In the genomic region with DNA sequence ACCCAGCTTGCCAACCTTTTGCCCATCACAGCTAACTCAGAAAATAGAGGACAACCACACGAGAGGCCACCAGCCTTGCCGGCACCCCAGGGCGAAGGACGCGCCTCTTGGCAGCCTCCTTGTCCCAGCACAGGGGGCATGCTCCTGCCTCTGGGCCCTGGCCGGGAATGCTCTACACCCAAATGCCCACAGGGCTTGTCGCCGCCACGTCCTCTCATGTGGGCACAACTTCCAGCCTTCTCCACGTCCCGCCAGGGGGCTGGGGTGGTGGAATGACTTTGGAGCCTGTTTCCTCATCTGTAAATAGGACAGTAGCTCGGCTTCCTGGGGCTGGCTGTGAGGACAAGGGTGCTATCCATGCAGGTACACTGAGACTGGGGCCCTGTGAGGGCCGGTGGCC, we compare ENCODE assay signal across 19 cellular contexts.
DNase-seq lines count a peak whose midpoint lies in the region; ATAC-seq, FAIRE-seq and TF ChIP-seq lines count a peak whose summit lies in the region.
"Had no signal": no experiment of that assay in that cellular context is flagged by ENCODE, and none has a peak within 500 bp of the region (broad histone marks: within the 10 kb centered on the region; RNA-seq: fewer than 3 reads in every experiment).

No MANE protein-coding gene starts in this region.

- in situ Hi-C loops in GM23248 (cut with MboI): no loop called here

- intact Hi-C loops in kidney (cut with DNase I) (no loop called here), spleen (cut with DNase I; ENCODE audit: low total_unique reads) (no loop called here)

- 93% methylated on average over 13 of the region's 13 CpGs; no CpG with 5 or more reads in 1 of the 2 experiments for WGBS in H1 (ENCODE audit: extremely low coverage in 1 of 2, insufficient coverage in 1 of 2, insufficient read length in 1 of 2, insufficient replicate concordance in 2 of 2, low coverage in 1 of 2, low lambda C conversion rate in 2 of 2, missing lambda C conversion rate in 1 of 2), 2 experiments
- 89% methylated on average over 13 of the region's 13 CpGs for WGBS in mesenchymal stem cell
- WGBS in spleen, 5 donors: 86 to 95% (median 88%) methylated on average over 9 to 13 of the region's 13 CpGs
- 73 to 76% methylated on average over 13 of the region's 13 CpGs for WGBS in GM23248 (ENCODE audit: low coverage in 1 of 2, low lambda C conversion rate in 2 of 2, missing lambda C conversion rate in 2 of 2), 2 experiments

- H2BK15ac ChIP-seq in H1 (ENCODE audit: low read length) (peak overlapping the region; percentile 92; the same call in 1 of the 2 replicates), mesenchymal stem cell (ENCODE audit: low read depth, poor library complexity, severe bottlenecking) (no peak overlapping the region)

- H2BK5ac ChIP-seq in H1 (ENCODE audit: low read depth, low read length) (peak overlapping the region; percentile 71; the same call in 1 of the 2 replicates), mesenchymal stem cell (ENCODE audit: low read depth, low read length, poor library complexity, severe bottlenecking) (no peak overlapping the region)

- H2AFZ ChIP-seq in H1 (ENCODE audit: low read length): no peak overlapping the region
- no peak overlapping the region for H2AFZ ChIP-seq in mesenchymal stem cell (ENCODE audit: low read depth, low read length)
- no peak overlapping the region for H2AFZ ChIP-seq in GM23248

- peaks cover 8 to 15% (median 10%) of the 10 kb centered on the region in 4 experiments for H3K4me1 ChIP-seq in H1 (replicated peaks in 1 of 4; ENCODE audit: control insufficient read depth in 3 of 4, insufficient read depth in 4 of 4, low read length in 3 of 4)
- peaks cover 0 to 4% of the 10 kb centered on the region in 2 donors for H3K4me1 ChIP-seq in kidney (ENCODE audit: control insufficient read depth in 1 of 2, insufficient read depth in 1 of 2, low read depth in 1 of 2, low read length in 2 of 2)
- H3K4me1 ChIP-seq in mesenchymal stem cell (ENCODE audit: control insufficient read depth, insufficient read depth, low read depth, low read length): peaks cover 10% of the 10 kb centered on the region
- H3K4me1 ChIP-seq in spleen: no peaks in the 10 kb centered on the region
- no peaks in the 10 kb centered on the region for H3K4me1 ChIP-seq in GM23248 (ENCODE audit: insufficient read depth)

- H3K4me2 ChIP-seq in H1 (ENCODE audit: insufficient read depth in 1 of 2, low read depth in 2 of 2, low read length in 2 of 2): no peak overlapping the region
- H3K4me2 ChIP-seq in mesenchymal stem cell (ENCODE audit: low read length, poor library complexity, severe bottlenecking): no peak overlapping the region
- H3K4me2 ChIP-seq in GM23248 (ENCODE audit: unreplicated experiment): no peak overlapping the region
- H3K4me2 ChIP-seq: BLaER1 had no signal

- H3K9ac ChIP-seq in H1 (replicated peaks in 1 of 4; ENCODE audit: extremely low read depth in 1 of 4, low read depth in 3 of 4, low read length in 3 of 4): no peak overlapping the region
- H3K9ac ChIP-seq in kidney (ENCODE audit: low read length in 2 of 2): no peak overlapping the region
- H3K9ac ChIP-seq in mesenchymal stem cell (ENCODE audit: low read length): no peak overlapping the region
- no peak overlapping the region for H3K9ac ChIP-seq in GM23248
- H3K9ac ChIP-seq: BLaER1 had no signal

- peak overlapping the region; percentile 33; the same call in 1 of the 2 replicates for H2BK12ac ChIP-seq in H1 (ENCODE audit: low read depth, low read length)
- no peak overlapping the region for H2BK12ac ChIP-seq in mesenchymal stem cell (ENCODE audit: low read length in 2 of 2)

- no peak overlapping the region for H3K23ac ChIP-seq in H1 (ENCODE audit: insufficient read length)
- no peak overlapping the region for H3K23ac ChIP-seq in mesenchymal stem cell (ENCODE audit: low read length in 2 of 2)

- H3K27ac ChIP-seq in H1 (ENCODE audit: low read depth, low read length): no peak overlapping the region
- H3K27ac ChIP-seq in kidney (ENCODE audit: low read depth in 2 of 2, low read length in 2 of 2): no peak overlapping the region
- no peak overlapping the region for H3K27ac ChIP-seq in mesenchymal stem cell (ENCODE audit: low read length, poor library complexity, severe bottlenecking)
- H3K27ac ChIP-seq in spleen: no peak overlapping the region
- no peak overlapping the region for H3K27ac ChIP-seq in GM23248
- H3K27ac ChIP-seq: BLaER1, C4-2B had no signal

- H3K14ac ChIP-seq in H1 (ENCODE audit: insufficient read length) (no peak overlapping the region), mesenchymal stem cell (ENCODE audit: low read length in 2 of 2) (no peak overlapping the region)

- peaks cover 3% of the 10 kb centered on the region; the same call in 1 of the 2 replicates for H3K23me2 ChIP-seq in H1 (ENCODE audit: low read depth, low read length)

- POLR2A ChIA-PET in H1 (lab: Charles Lee; ENCODE audit: partially characterized antibody): no interaction called here

- no peak for TF ChIP-seq CTCF in H1 (IDR thresholded peaks at IDR 0.05; ENCODE audit: control extremely low read depth in 1 of 3, insufficient read depth in 1 of 3, low read depth in 1 of 3, low read length in 3 of 3)
- TF ChIP-seq CTCF in kidney (IDR thresholded peaks at IDR 0.05; ENCODE audit: borderline replicate concordance, extremely low read depth, insufficient read depth): no peak
- TF ChIP-seq CTCF in spleen (IDR thresholded peaks at IDR 0.05 in 8 of 11, conservative IDR thresholded peaks at IDR 0.05 in 3 of 11): no peak

- H4K20me1 ChIP-seq in H1 (replicated peaks in 1 of 2; ENCODE audit: control insufficient read depth in 1 of 2, insufficient read depth in 2 of 2, low read length in 2 of 2): no peaks in the 10 kb centered on the region
- H4K20me1 ChIP-seq in GM23248 (ENCODE audit: insufficient read depth): no peaks in the 10 kb centered on the region
- H4K20me1 ChIP-seq: BLaER1 had no signal

- H3K4me3 ChIP-seq in H1 (ENCODE audit: extremely low read depth in 1 of 4, insufficient read depth in 2 of 4, low read depth in 3 of 4, low read length in 4 of 4) (no peak overlapping the region), kidney (ENCODE audit: low read length in 2 of 2) (no peak overlapping the region), mesenchymal stem cell (ENCODE audit: insufficient read depth in 1 of 2, low read depth in 1 of 2, low read length in 2 of 2) (no peak overlapping the region), spleen (no peak overlapping the region), GM23248 (no peak overlapping the region)
- H3K4me3 ChIP-seq: BLaER1, GM12878 had no signal

- H3K79me1 ChIP-seq in H1 (ENCODE audit: low read depth, low read length) (no peaks in the 10 kb centered on the region), mesenchymal stem cell (replicated peaks; ENCODE audit: low read length, poor library complexity, severe bottlenecking) (no peaks in the 10 kb centered on the region)

- no peaks in the 10 kb centered on the region for H3K9me2 ChIP-seq in GM23248 (ENCODE audit: insufficient read depth)

- H3K27me3 ChIP-seq in H1 (replicated peaks in 1 of 4; ENCODE audit: control insufficient read depth in 3 of 4, extremely low read depth in 1 of 4, insufficient read depth in 3 of 4, low read length in 3 of 4) (no peaks in the 10 kb centered on the region; a peak in 3 of 7 replicates), mesenchymal stem cell (ENCODE audit: control insufficient read depth in 1 of 2, insufficient read depth in 1 of 2, low read length in 2 of 2) (peaks cover 72 to 96% of the 10 kb centered on the region in 2 experiments), spleen (replicated peaks in 1 of 7) (peaks cover 0 to 15% (median 0%) of the 10 kb centered on the region in 7 donors), GM23248 (replicated peaks; ENCODE audit: insufficient read depth) (peaks cover 17% of the 10 kb centered on the region)
- H3K27me3 ChIP-seq: BLaER1 had no signal

- H3K79me2 ChIP-seq in H1 (ENCODE audit: control insufficient read depth in 1 of 2, insufficient read depth in 2 of 2, low read length in 2 of 2) (no peaks in the 10 kb centered on the region), GM23248 (ENCODE audit: insufficient read depth) (no peaks in the 10 kb centered on the region)

- CTCF ChIA-PET in H1 (lab: Charles Lee; ENCODE audit: partially characterized antibody): interaction anchor here (0.7 to 15.0 kb wide), 9 partner anchors 9 to 241 kb away, joined by 3 to 234 read pairs (median 3); no protein-coding TSS in a partner anchor

- H3K4ac ChIP-seq in H1 (replicated peaks; ENCODE audit: insufficient read length, low read depth, low read length): no peak overlapping the region
- no peak overlapping the region for H3K4ac ChIP-seq in mesenchymal stem cell (ENCODE audit: low read depth in 1 of 2, low read length in 2 of 2)

- TF ChIP-seq POLR2A in H1 (IDR thresholded peaks at IDR 0.05; ENCODE audit: control extremely low read depth in 1 of 2, low read depth in 2 of 2, low read length in 2 of 2) (no peak), spleen (IDR thresholded peaks at IDR 0.05) (no peak)

- H4K91ac ChIP-seq in H1 (replicated peaks; ENCODE audit: insufficient read length, low read length) (no peak overlapping the region), mesenchymal stem cell (ENCODE audit: low read length) (peak overlapping the region; percentile 7)

- TF ChIP-seq RAD21 in H1 (IDR thresholded peaks at IDR 0.05 in 1 of 2, conservative IDR thresholded peaks at IDR 0.05 in 1 of 2; ENCODE audit: low read depth in 2 of 2, low read length in 2 of 2): no peak

- no peak overlapping the region for H3K56ac ChIP-seq in H1 (replicated peaks; ENCODE audit: insufficient read length, low read depth, low read length)

- H3F3A ChIP-seq in GM23248 (ENCODE audit: insufficient read depth): no peaks in the 10 kb centered on the region

- H4K5ac ChIP-seq in H1 (ENCODE audit: insufficient read length, low read depth, low read length): no peak overlapping the region

- H3K36me3 ChIP-seq in H1 (ENCODE audit: control insufficient read depth in 2 of 4, insufficient read depth in 4 of 4, low read length in 3 of 4): no peaks in the 10 kb centered on the region
- no peaks in the 10 kb centered on the region for H3K36me3 ChIP-seq in kidney (ENCODE audit: control insufficient read depth in 1 of 2, insufficient read depth in 2 of 2, low read length in 2 of 2)
- no peaks in the 10 kb centered on the region for H3K36me3 ChIP-seq in mesenchymal stem cell (ENCODE audit: control insufficient read depth in 1 of 2, insufficient read depth in 2 of 2, low read depth in 1 of 2, low read length in 2 of 2)
- no peaks in the 10 kb centered on the region for H3K36me3 ChIP-seq in spleen
- no peaks in the 10 kb centered on the region for H3K36me3 ChIP-seq in GM23248 (ENCODE audit: low read depth)
- H3K36me3 ChIP-seq: BLaER1 had no signal

- no peak for TF ChIP-seq EP300 in H1 (IDR thresholded peaks at IDR 0.05; ENCODE audit: borderline replicate concordance in 1 of 2, low read depth in 2 of 2, low read length in 2 of 2)

- H2BK20ac ChIP-seq in H1 (ENCODE audit: low read length): no peak overlapping the region

- no peak for FAIRE-seq in H1 (lab: Jason Lieb, UNC)
- no peak for FAIRE-seq in kidney (lab: Jason Lieb, UNC)
- FAIRE-seq: D721Med, GM12878 had no signal

- H2AK5ac ChIP-seq in H1 (ENCODE audit: low read depth, low read length) (no peak overlapping the region), mesenchymal stem cell (ENCODE audit: low read length, severe bottlenecking) (no peak overlapping the region)

- H2BK120ac ChIP-seq in H1 (replicated peaks; ENCODE audit: low read depth, low read length) (no peak overlapping the region), mesenchymal stem cell (ENCODE audit: low read depth, low read length) (no peak overlapping the region)

- H3K9me3 ChIP-seq in H1 (ENCODE audit: insufficient read depth in 2 of 2, low read depth in 1 of 2, low read length in 1 of 2): no peaks in the 10 kb centered on the region
- no peaks in the 10 kb centered on the region for H3K9me3 ChIP-seq in kidney (ENCODE audit: control insufficient read depth in 1 of 2, low read length in 2 of 2)
- no peaks in the 10 kb centered on the region for H3K9me3 ChIP-seq in mesenchymal stem cell (ENCODE audit: control insufficient read depth, low read length)
- H3K9me3 ChIP-seq in spleen: no peaks in the 10 kb centered on the region
- H3K9me3 ChIP-seq in GM23248 (ENCODE audit: low read depth): no peaks in the 10 kb centered on the region
- H3K9me3 ChIP-seq: BLaER1 had no signal

- DNase-seq in H1 (ENCODE audit: low read depth in 1 of 2, low spot score in 2 of 2): no peak
- DNase-seq in kidney: peak; percentile 67
- DNase-seq in mesenchymal stem cell: no peak
- peak; percentile 67 for DNase-seq in spleen
- no peak for DNase-seq in GM23248
- no peak for DNase-seq in SIG-M5 treated with dmso at 0.1 percent for 504 hours (lab: John Stamatoyannopoulos, UW; ENCODE audit: unreplicated experiment)
- no peak for DNase-seq in AG08396 (ENCODE audit: low spot score)
- DNase-seq: CD4-positive, alpha-beta T cell; CD8-positive, alpha-beta memory T cell; DMS 273 treated with DMSO at 0.1 percent for 48 hours; DMS79; EL; GDM1; H9 had no signal

- no peak for ATAC-seq in HG03521 (IDR thresholded peaks at IDR 0.05; ENCODE audit: unreplicated experiment)
- ATAC-seq: GM12878 had no signal

- H3K18ac ChIP-seq in H1 (ENCODE audit: extremely low read depth, low read length): no peak overlapping the region
- H3K18ac ChIP-seq in mesenchymal stem cell (ENCODE audit: low read depth in 1 of 2, low read length in 2 of 2): no peak overlapping the region

- H4K8ac ChIP-seq in H1 (ENCODE audit: extremely low read depth, insufficient read depth, low read length): no peak overlapping the region
- H4K8ac ChIP-seq in mesenchymal stem cell (ENCODE audit: low read length): no peak overlapping the region

Comparison
In these comparisons a context has a peak if more than half of its experiments do, and no peak if none do; other contexts are left out.
1. DNase-seq: peak in kidney (single experiment) and spleen (single experiment); none in H1 (0 of 2), mesenchymal stem cell (single experiment), GM23248 (single experiment), SIG-M5 treated with dmso at 0.1 percent for 504 hours (single experiment) and AG08396 (single experiment).